In the genomic region with DNA sequence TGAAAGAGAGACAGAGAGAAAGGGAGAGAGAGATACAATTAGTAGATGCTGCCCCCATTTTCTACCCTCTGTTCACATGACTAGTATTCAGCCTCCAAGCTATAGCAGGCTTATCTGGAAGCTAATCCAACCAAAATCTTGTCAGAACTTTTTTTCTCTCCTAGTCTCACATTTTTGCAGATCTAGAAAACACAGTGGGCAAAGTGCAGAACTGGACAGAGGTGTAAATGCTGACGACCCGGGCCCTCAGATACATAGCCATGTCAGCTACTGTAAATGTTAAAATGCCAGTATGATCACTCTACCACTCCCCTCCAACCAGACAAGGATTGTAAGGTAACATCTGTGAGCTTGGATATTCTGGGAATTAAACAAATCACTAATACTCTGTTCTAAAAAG, we compare ENCODE assay signal across 7 cellular contexts.
"Had no signal": no experiment of that assay in that cellular context is flagged by ENCODE, and none has a peak within 500 bp of the region (broad histone marks: within the 10 kb centered on the region; RNA-seq: fewer than 3 reads in every experiment).

No MANE protein-coding gene starts in this region.

- ATAC-seq: GM12878 had no signal

- H3K4me3 ChIP-seq: GM12878 had no signal

- DNase-seq: GDM1, GF-D8 had no signal

- FAIRE-seq: GM12878, GM12891, GM12892, GM18507, GM19239 had no signal
